Comparison of ENCODE assay signal across 18 cellular contexts in the genomic region with DNA sequence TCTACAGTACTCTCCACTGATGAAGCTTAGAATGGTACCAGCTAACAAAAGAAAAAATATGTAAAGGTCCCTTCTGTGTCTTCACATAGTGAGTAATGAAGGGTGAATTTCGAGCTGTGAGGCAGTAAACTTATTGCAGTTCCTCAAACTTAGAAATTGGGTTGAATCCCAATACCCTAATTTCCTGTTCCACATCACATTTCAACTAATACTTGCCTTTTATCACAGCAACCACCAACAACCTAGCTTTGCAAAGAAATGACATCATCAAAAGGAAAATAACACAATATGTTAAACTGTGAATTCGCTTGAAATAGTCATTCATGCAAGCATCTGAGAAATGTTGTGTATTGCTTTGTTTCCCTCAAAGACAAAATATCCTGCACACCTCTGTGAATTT. TPM values are rescaled to one million over a fixed set of nuclear protein-coding genes. Genes with fewer than 3 reads are reported as not detected.
DNase-seq lines count a peak whose midpoint lies in the region; ATAC-seq, FAIRE-seq and TF ChIP-seq lines count a peak whose summit lies in the region.
"Had no signal": no experiment of that assay in that cellular context is flagged by ENCODE, and none has a peak within 500 bp of the region (broad histone marks: within the 10 kb centered on the region; RNA-seq: fewer than 3 reads in every experiment).

No MANE protein-coding gene starts in this region.

- H3K27ac ChIP-seq in GM12878 (ENCODE audit: control insufficient read depth, insufficient read depth) = peak overlapping the region; percentile 35; the same call in 1 of the 2 replicates
- H3K27ac ChIP-seq: GM23248 had no signal

- no peak for ATAC-seq in stimulated activated naive CD8-positive, alpha-beta T cell treated with anti-CD3 and anti-CD28 coated beads, Interleukin-15, Interleukin-2, amounts not matched to agents 100 U/mL and 50 U/mL, for 24 hours
- ATAC-seq in GM12878 = peak; percentile 1; the same call in 2 of the 3 replicates
- ATAC-seq in omental fat pad (ENCODE audit: low FRiP score) = no peak
- ATAC-seq: sciatic nerve had no signal

- H3K27me3 ChIP-seq in GM12878 (replicated peaks in 1 of 2; ENCODE audit: control insufficient read depth in 2 of 2, insufficient read depth in 2 of 2, low read length in 1 of 2) = no peaks in the 10 kb centered on the region

- TF ChIP-seq POLR2A in NB4 (IDR thresholded peaks at IDR 0.05; ENCODE audit: extremely low read depth, insufficient read length) (no peak), GM12878 (IDR thresholded peaks at IDR 0.05; ENCODE audit: low read depth, low read length) (no peak)

- H4K20me1 ChIP-seq in GM12878 (ENCODE audit: control insufficient read depth, insufficient read depth) = peaks cover 3% of the 10 kb centered on the region

- H3K4me3 Mint-ChIP-seq in stimulated activated naive CD8-positive, alpha-beta T cell treated with anti-CD3 and anti-CD28 coated beads, Interleukin-15, Interleukin-2, amounts not matched to agents 100 ng/mL and 50 ng/mL, for 24 hours = peak overlapping the region; percentile 55

- no peak overlapping the region for H2AFZ ChIP-seq in GM12878 (ENCODE audit: control insufficient read depth, low read depth, low read length)
- H2AFZ ChIP-seq: GM23248 had no signal

- POLR2A ChIA-PET in GM12878 (lab: Charles Lee) = interaction anchor here (0.9 to 20.9 kb wide), 6 partner anchors 9 to 74 kb away, joined by 3 to 657 read pairs (median 6); partner anchors contain the start of gene TNFAIP8

- no peak overlapping the region for H3K4me3 ChIP-seq in NB4 (ENCODE audit: low read depth, low read length)
- H3K4me3 ChIP-seq in GM12878 = peak overlapping the region; percentile 35; the same call in 1 of the 2 replicates
- H3K4me3 ChIP-seq: GM23248 had no signal

- DNase-seq in stimulated activated naive CD8-positive, alpha-beta T cell treated with anti-CD3 and anti-CD28 coated beads, Interleukin-15, Interleukin-2, amounts not matched to agents 100 U/mL and 50 U/mL, for 24 hours = no peak
- DNase-seq in NB4 (ENCODE audit: low read depth) (peak; percentile 42), GM12878 (ENCODE audit: low read depth, low spot score) (no peak), RPMI8226 (no peak), EL (no peak), omental fat pad (ENCODE audit: low spot score) (no peak)
- no peak for DNase-seq in stimulated activated CD4-positive, alpha-beta T cell treated with anti-CD3 and anti-CD28 coated beads, Interleukin-12 subunit alpha, Interleukin-12 subunit beta, amount 100 ng/mL, for 4 hours
- DNase-seq: activated CD4-positive, alpha-beta T cell treated with anti-CD3 and anti-CD28 coated beads, Interleukin-2, amount 50 U/mL, for 1 hour; activated gamma-delta T cell treated with Interleukin-2 at 50 U/mL for 16 hours; AML-193; effector CD4-positive, alpha-beta T cell; GM23248; islet precursor cell; NCI-H1048; occipital lobe had no signal

- H3K4me2 ChIP-seq in GM12878 (ENCODE audit: control insufficient read depth, insufficient read depth) = peak overlapping the region; percentile 90

- peaks cover 98% of the 10 kb centered on the region for H3K79me2 ChIP-seq in GM12878 (ENCODE audit: control insufficient read depth, insufficient read depth, low read length)

- RAD21 ChIA-PET in GM12878 (lab: Charles Lee; ENCODE audit: unreplicated experiment) = interaction anchor here (0.6 to 18.7 kb wide), 11 partner anchors 10 to 87 kb away, joined by 3 to 501 read pairs (median 4); partner anchors contain the start of gene TNFAIP8

- TF ChIP-seq CTCF in NB4 (IDR thresholded peaks at IDR 0.05; ENCODE audit: low read depth, low read length) (no peak), GM12878 (IDR thresholded peaks at IDR 0.05 in 2 of 3, conservative IDR thresholded peaks at IDR 0.05 in 1 of 3; ENCODE audit: control insufficient read depth in 2 of 3, extremely low read depth in 1 of 3, insufficient read depth in 1 of 3, low read depth in 3 of 3, low read length in 3 of 3) (no peak), omental fat pad (IDR thresholded peaks at IDR 0.05) (no peak)

- H3K36me3 Mint-ChIP-seq in stimulated activated naive CD8-positive, alpha-beta T cell treated with anti-CD3 and anti-CD28 coated beads, Interleukin-15, Interleukin-2, amounts not matched to agents 100 ng/mL and 50 ng/mL, for 24 hours (ENCODE audit: low read depth) = peaks cover 46% of the 10 kb centered on the region

- H3K27me3 Mint-ChIP-seq in stimulated activated naive CD8-positive, alpha-beta T cell treated with anti-CD3 and anti-CD28 coated beads, Interleukin-15, Interleukin-2, amounts not matched to agents 100 ng/mL and 50 ng/mL, for 24 hours = no peaks in the 10 kb centered on the region

- peaks cover 63% of the 10 kb centered on the region for H3K4me1 ChIP-seq in GM12878 (ENCODE audit: control insufficient read depth, insufficient read depth, low read length)

- no peak for FAIRE-seq in GM12878 (lab: Jason Lieb, UNC)
- FAIRE-seq: bronchial epithelial cell had no signal

- SMC1A ChIA-PET in GM12878 (lab: Charles Lee; ENCODE audit: uncharacterized antibody, unreplicated experiment) = interaction anchor here (0.8 to 34.8 kb wide), 9 partner anchors 11 to 273 kb away, joined by 3 to 1117 read pairs (median 6); partner anchors contain the start of gene TNFAIP8

- TF ChIP-seq EP300 in GM12878 (IDR thresholded peaks at IDR 0.05; ENCODE audit: borderline replicate concordance in 1 of 2, control insufficient read depth in 1 of 2, low read depth in 2 of 2, low read length in 2 of 2) = peak in 1 of 2 experiments; percentile 32; a peak in 1 of 4 replicates

- intact Hi-C loops in GM12878 (cut with micrococcal nuclease; ENCODE audit: unreplicated experiment) = no loop called here

- no peaks in the 10 kb centered on the region for H3K9me3 ChIP-seq in GM12878 (replicated peaks; ENCODE audit: control insufficient read depth, insufficient read depth, low read length)

- in situ Hi-C loops in GM12878 (cut with MboI) = no loop called here

- H3K9me3 Mint-ChIP-seq in stimulated activated naive CD8-positive, alpha-beta T cell treated with anti-CD3 and anti-CD28 coated beads, Interleukin-15, Interleukin-2, amounts not matched to agents 100 ng/mL and 50 ng/mL, for 24 hours = no peaks in the 10 kb centered on the region

- BruUV-seq in GM12878 (replicated peaks; lab: Mats Ljungman, UMichigan) = no TSS peak

- no peak for TF ChIP-seq RAD21 in GM12878 (IDR thresholded peaks at IDR 0.05; ENCODE audit: insufficient read depth, low read depth, low read length)

- H3K4me1 Mint-ChIP-seq in stimulated activated naive CD8-positive, alpha-beta T cell treated with anti-CD3 and anti-CD28 coated beads, Interleukin-15, Interleukin-2, amounts not matched to agents 100 ng/mL and 50 ng/mL, for 24 hours (ENCODE audit: low read depth) = peaks cover 97% of the 10 kb centered on the region

- H3K36me3 ChIP-seq in GM12878 (ENCODE audit: control insufficient read depth in 2 of 2, insufficient read depth in 2 of 2, low read length in 1 of 2) = peaks cover 0 to 7% of the 10 kb centered on the region in 2 experiments; a peak in 3 of 4 replicates

- CTCF ChIA-PET in GM12878 (lab: Yijun Ruan, JAX) = interaction anchor here (1.1 to 20.3 kb wide), 8 partner anchors 10 to 359 kb away, joined by 3 to 261 read pairs (median 6); no protein-coding TSS in a partner anchor

- 28% methylated on average over 2 of the region's 2 CpGs for WGBS in GM12878 (ENCODE audit: insufficient coverage, insufficient replicate concordance, low lambda C conversion rate, missing lambda C conversion rate)

- H3K9ac ChIP-seq in GM12878 (ENCODE audit: control insufficient read depth, insufficient read depth, low read length) = no peak overlapping the region
- H3K9ac ChIP-seq: GM23248 had no signal

- peak overlapping the region; percentile 92 for H3K27ac Mint-ChIP-seq in stimulated activated naive CD8-positive, alpha-beta T cell treated with anti-CD3 and anti-CD28 coated beads, Interleukin-15, Interleukin-2, amounts not matched to agents 100 ng/mL and 50 ng/mL, for 24 hours

RNA-seq across cellular contexts. Expression of gene TNFAIP8, which starts 9.4 kb away (rescaled TPM):
- total RNA-seq in GM12878 (2013; cell fraction: nucleolus; rRNA removed) = 75.1 and 80.9 TPM in 2 replicates
- total RNA-seq in GM12878 (2014; rRNA removed) (140 and 157 TPM in 2 replicates), GM12878 (2014; rRNA removed; fragmentation: Illumina TruSeq; extraction: Trizol) (178 and 183 TPM in 2 replicates), GM12878 (2021) (116 and 124 TPM in 2 replicates), omental fat pad (100 to 1,000 TPM in 1 of 4 donors, 10 to 100 TPM in 3; 24.4 to 106 (median 75.0) TPM)
- 51.5 TPM for polyA plus RNA-seq in GM12878 (2011; ENCODE audit: low read depth)
- polyA plus RNA-seq in GM12878 (2011; rRNA removed) (169 and 264 TPM in 2 replicates), GM12878 (2014; fragmentation: Illumina TruSeq; extraction: Trizol) (180 and 219 TPM in 2 replicates), GM12878 (2014; fragmentation: Nextera tagmentation; extraction: Ambion mirVana) (100 to 1,000 TPM; 217 to 324 TPM), GM12878 (2014; rRNA removed) (108 and 144 TPM in 2 replicates), GM12878 (2016; fragmentation: Nextera tagmentation; extraction: Ambion mirVana) (100 to 1,000 TPM; 177 to 181 TPM)
- 66.2 and 70.2 TPM in 2 replicates for polyA plus RNA-seq in GM12878 (2011; cell fraction: cytosol; rRNA removed)
- polyA plus RNA-seq in GM12878 (2011; cell fraction: nucleus; rRNA removed) = 51.6 and 57.2 TPM in 2 replicates
- polyA plus RNA-seq in GM12878 (2012) = 82.6 and 119 TPM in 2 replicates
- polyA minus RNA-seq in GM12878 (2011; rRNA and poly(A)+ RNA removed) = 69.6 and 132 TPM in 2 replicates
- polyA minus RNA-seq in GM12878 (2011; cell fraction: cytosol; rRNA and poly(A)+ RNA removed) = 56.4 and 60.0 TPM in 2 replicates
- 30.6 and 45.0 TPM in 2 replicates for polyA minus RNA-seq in GM12878 (2011; cell fraction: nucleus; rRNA and poly(A)+ RNA removed)
